ENCODE assay signal across 13 cellular contexts in genomic region chr4:156113138-156113537, GRCh38.
A peak's percentile ranks its signal among the peaks of the same experiment; 100 is the strongest.
DNase-seq lines count a peak whose midpoint lies in the region; ATAC-seq and TF ChIP-seq lines count a peak whose summit lies in the region.
"Had no signal": no experiment of that assay in that cellular context is flagged by ENCODE, and none has a peak within 500 bp of the region (broad histone marks: within the 10 kb centered on the region; RNA-seq: fewer than 3 reads in every experiment).

No MANE protein-coding gene starts in this region.

- ATAC-seq in foreskin keratinocyte (no peak), GM19328 (IDR thresholded peaks at IDR 0.05; ENCODE audit: unreplicated experiment) (no peak)

- no peak overlapping the region for H3K4me3 ChIP-seq in OCI-LY3 (ENCODE audit: low read length)
- H3K4me3 ChIP-seq: spleen had no signal

- H3K27ac ChIP-seq in OCI-LY3 (ENCODE audit: low read length) (no peak overlapping the region), foreskin keratinocyte (no peak overlapping the region)
- H3K27ac ChIP-seq: spleen had no signal

- no peak overlapping the region for H2AFZ ChIP-seq in OCI-LY3 (ENCODE audit: low read depth, low read length)

- no peaks in the 10 kb centered on the region for H3K9me3 ChIP-seq in OCI-LY3 (ENCODE audit: insufficient read depth, low read length)
- H3K9me3 ChIP-seq: spleen had no signal

- no peaks in the 10 kb centered on the region for H4K20me1 ChIP-seq in OCI-LY3 (ENCODE audit: insufficient read depth, low read length)

- H3K36me3 ChIP-seq in OCI-LY3 (replicated peaks; ENCODE audit: low read depth, low read length) = no peaks in the 10 kb centered on the region
- H3K36me3 ChIP-seq: spleen had no signal

- H3K4me1 ChIP-seq in OCI-LY3 (ENCODE audit: low read length) (no peaks in the 10 kb centered on the region), foreskin keratinocyte (peaks cover 44% of the 10 kb centered on the region)
- H3K4me1 ChIP-seq: spleen had no signal

- no peaks in the 10 kb centered on the region for H3K27me3 ChIP-seq in OCI-LY3 (ENCODE audit: low read depth, low read length)
- no peaks in the 10 kb centered on the region for H3K27me3 ChIP-seq in foreskin keratinocyte
- H3K27me3 ChIP-seq: spleen had no signal

- in situ Hi-C loops in ACHN (cut with HindIII; ENCODE audit: low pct_ligation_motif_present, low pct_unique_long_range_greater_than_20kb, low sequenced_read_pairs) = no loop called here
- in situ Hi-C loops in GM13977 (cut with MboI; ENCODE audit: low pct_unique_long_range_greater_than_20kb, low sequenced_read_pairs, unreplicated experiment) = no loop called here

- no peak overlapping the region for H3K9ac ChIP-seq in OCI-LY3 (ENCODE audit: low read length)

- no peak overlapping the region for H3K4me2 ChIP-seq in OCI-LY3 (ENCODE audit: low read length)

- no peaks in the 10 kb centered on the region for H3K79me2 ChIP-seq in OCI-LY3 (ENCODE audit: low read length)

- DNase-seq in ACHN (peak; percentile 31), GM13977 (ENCODE audit: low spot score) (peak; percentile 9), foreskin keratinocyte (peak in 1 of 2 donors; percentile 28), NOMO-1 (lab: John Stamatoyannopoulos, UW; ENCODE audit: unreplicated experiment in 2 of 2) (no peak), DMS79 (lab: John Stamatoyannopoulos, UW) (no peak), hepatic stellate cell (ENCODE audit: low spot score) (no peak)
- DNase-seq: activated T-cell treated with anti-CD3 and anti-CD28 coated beads, Interleukin-2, amount 50 U/mL, for 1 hour; glutamatergic neuron; NCI-H510A treated with DMSO at 0.1 percent for 48 hours; spleen; T1000 had no signal

- peak; percentile 30 for TF ChIP-seq CTCF in GM13977 (IDR thresholded peaks at IDR 0.05; ENCODE audit: extremely low read depth, insufficient read depth, missing control alignments)
- peak; percentile 67 for TF ChIP-seq CTCF in OCI-LY3 (IDR thresholded peaks at IDR 0.05; ENCODE audit: low read depth, low read length)
- TF ChIP-seq CTCF in foreskin keratinocyte (conservative IDR thresholded peaks at IDR 0.05) = peak; percentile 64

Comparison
In these comparisons a context has a peak if more than half of its experiments do, and no peak if none do; other contexts are left out.
1. DNase-seq: peak in ACHN (single experiment) and GM13977 (single experiment); none in NOMO-1 (0 of 2), DMS79 (single experiment) and hepatic stellate cell (single experiment).
2. Peak in every context shown above with its lines, with median percentiles within 50 percentile points of each other: CTCF ChIP-seq.